Comparison of ENCODE assay signal across 1 cellular context in the genomic region with DNA sequence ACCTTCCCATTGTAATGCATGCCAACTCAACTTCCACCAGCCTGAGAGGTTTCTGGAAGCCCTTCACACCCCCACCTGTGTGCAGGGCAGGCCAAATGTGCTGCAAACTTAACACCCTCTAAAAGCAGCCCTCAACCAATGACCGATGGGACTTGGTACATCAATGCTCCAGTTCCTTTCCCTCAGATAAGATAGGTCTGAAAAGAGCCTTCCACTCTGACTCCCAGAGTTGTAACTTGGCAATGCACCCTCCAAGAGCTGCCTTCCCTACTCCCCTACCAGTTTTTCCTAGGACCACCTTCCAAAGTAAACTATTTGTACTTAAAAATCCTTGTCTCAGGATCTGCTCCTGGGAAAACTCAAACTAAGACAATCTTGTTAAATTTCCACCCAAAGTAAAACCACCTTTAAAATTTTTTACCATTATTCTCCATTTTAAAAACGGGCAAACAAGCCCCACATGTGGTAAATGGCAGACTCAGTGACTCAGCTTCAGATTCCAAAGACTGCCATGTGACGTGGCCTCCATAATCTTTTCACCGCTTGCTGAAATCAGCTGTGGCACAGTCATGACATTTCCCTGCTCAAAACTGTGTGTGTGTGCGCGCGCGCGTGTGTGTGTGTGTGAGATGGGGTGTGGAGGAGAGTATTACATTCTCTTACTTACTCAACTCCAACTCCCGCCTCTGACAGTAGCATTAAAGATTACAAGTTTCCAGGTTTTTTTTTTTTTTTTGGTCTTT.
TF ChIP-seq lines count a peak whose summit lies in the region.

No MANE protein-coding gene starts in this region.

TF ChIP-seq in K562, 482 proteins besides CTCF, POLR2A, EP300 and RAD21 (continued from another document and continues in another):
- TF ChIP-seq, protein P1, sequence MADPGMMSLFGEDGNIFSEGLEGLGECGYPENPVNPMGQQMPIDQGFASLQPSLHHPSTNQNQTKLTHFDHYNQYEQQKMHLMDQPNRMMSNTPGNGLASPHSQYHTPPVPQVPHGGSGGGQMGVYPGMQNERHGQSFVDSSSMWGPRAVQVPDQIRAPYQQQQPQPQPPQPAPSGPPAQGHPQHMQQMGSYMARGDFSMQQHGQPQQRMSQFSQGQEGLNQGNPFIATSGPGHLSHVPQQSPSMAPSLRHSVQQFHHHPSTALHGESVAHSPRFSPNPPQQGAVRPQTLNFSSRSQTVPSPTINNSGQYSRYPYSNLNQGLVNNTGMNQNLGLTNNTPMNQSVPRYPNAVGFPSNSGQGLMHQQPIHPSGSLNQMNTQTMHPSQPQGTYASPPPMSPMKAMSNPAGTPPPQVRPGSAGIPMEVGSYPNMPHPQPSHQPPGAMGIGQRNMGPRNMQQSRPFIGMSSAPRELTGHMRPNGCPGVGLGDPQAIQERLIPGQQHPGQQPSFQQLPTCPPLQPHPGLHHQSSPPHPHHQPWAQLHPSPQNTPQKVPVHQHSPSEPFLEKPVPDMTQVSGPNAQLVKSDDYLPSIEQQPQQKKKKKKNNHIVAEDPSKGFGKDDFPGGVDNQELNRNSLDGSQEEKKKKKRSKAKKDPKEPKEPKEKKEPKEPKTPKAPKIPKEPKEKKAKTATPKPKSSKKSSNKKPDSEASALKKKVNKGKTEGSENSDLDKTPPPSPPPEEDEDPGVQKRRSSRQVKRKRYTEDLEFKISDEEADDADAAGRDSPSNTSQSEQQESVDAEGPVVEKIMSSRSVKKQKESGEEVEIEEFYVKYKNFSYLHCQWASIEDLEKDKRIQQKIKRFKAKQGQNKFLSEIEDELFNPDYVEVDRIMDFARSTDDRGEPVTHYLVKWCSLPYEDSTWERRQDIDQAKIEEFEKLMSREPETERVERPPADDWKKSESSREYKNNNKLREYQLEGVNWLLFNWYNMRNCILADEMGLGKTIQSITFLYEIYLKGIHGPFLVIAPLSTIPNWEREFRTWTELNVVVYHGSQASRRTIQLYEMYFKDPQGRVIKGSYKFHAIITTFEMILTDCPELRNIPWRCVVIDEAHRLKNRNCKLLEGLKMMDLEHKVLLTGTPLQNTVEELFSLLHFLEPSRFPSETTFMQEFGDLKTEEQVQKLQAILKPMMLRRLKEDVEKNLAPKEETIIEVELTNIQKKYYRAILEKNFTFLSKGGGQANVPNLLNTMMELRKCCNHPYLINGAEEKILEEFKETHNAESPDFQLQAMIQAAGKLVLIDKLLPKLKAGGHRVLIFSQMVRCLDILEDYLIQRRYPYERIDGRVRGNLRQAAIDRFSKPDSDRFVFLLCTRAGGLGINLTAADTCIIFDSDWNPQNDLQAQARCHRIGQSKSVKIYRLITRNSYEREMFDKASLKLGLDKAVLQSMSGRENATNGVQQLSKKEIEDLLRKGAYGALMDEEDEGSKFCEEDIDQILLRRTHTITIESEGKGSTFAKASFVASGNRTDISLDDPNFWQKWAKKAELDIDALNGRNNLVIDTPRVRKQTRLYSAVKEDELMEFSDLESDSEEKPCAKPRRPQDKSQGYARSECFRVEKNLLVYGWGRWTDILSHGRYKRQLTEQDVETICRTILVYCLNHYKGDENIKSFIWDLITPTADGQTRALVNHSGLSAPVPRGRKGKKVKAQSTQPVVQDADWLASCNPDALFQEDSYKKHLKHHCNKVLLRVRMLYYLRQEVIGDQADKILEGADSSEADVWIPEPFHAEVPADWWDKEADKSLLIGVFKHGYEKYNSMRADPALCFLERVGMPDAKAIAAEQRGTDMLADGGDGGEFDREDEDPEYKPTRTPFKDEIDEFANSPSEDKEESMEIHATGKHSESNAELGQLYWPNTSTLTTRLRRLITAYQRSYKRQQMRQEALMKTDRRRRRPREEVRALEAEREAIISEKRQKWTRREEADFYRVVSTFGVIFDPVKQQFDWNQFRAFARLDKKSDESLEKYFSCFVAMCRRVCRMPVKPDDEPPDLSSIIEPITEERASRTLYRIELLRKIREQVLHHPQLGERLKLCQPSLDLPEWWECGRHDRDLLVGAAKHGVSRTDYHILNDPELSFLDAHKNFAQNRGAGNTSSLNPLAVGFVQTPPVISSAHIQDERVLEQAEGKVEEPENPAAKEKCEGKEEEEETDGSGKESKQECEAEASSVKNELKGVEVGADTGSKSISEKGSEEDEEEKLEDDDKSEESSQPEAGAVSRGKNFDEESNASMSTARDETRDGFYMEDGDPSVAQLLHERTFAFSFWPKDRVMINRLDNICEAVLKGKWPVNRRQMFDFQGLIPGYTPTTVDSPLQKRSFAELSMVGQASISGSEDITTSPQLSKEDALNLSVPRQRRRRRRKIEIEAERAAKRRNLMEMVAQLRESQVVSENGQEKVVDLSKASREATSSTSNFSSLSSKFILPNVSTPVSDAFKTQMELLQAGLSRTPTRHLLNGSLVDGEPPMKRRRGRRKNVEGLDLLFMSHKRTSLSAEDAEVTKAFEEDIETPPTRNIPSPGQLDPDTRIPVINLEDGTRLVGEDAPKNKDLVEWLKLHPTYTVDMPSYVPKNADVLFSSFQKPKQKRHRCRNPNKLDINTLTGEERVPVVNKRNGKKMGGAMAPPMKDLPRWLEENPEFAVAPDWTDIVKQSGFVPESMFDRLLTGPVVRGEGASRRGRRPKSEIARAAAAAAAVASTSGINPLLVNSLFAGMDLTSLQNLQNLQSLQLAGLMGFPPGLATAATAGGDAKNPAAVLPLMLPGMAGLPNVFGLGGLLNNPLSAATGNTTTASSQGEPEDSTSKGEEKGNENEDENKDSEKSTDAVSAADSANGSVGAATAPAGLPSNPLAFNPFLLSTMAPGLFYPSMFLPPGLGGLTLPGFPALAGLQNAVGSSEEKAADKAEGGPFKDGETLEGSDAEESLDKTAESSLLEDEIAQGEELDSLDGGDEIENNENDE (IDR thresholded peaks at IDR 0.05; ENCODE audit: low read depth, low read length) = no peak
- TF ChIP-seq, protein P2, sequence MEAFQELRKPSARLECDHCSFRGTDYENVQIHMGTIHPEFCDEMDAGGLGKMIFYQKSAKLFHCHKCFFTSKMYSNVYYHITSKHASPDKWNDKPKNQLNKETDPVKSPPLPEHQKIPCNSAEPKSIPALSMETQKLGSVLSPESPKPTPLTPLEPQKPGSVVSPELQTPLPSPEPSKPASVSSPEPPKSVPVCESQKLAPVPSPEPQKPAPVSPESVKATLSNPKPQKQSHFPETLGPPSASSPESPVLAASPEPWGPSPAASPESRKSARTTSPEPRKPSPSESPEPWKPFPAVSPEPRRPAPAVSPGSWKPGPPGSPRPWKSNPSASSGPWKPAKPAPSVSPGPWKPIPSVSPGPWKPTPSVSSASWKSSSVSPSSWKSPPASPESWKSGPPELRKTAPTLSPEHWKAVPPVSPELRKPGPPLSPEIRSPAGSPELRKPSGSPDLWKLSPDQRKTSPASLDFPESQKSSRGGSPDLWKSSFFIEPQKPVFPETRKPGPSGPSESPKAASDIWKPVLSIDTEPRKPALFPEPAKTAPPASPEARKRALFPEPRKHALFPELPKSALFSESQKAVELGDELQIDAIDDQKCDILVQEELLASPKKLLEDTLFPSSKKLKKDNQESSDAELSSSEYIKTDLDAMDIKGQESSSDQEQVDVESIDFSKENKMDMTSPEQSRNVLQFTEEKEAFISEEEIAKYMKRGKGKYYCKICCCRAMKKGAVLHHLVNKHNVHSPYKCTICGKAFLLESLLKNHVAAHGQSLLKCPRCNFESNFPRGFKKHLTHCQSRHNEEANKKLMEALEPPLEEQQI (IDR thresholded peaks at IDR 0.05) = no peak
- TF ChIP-seq, protein P3, sequence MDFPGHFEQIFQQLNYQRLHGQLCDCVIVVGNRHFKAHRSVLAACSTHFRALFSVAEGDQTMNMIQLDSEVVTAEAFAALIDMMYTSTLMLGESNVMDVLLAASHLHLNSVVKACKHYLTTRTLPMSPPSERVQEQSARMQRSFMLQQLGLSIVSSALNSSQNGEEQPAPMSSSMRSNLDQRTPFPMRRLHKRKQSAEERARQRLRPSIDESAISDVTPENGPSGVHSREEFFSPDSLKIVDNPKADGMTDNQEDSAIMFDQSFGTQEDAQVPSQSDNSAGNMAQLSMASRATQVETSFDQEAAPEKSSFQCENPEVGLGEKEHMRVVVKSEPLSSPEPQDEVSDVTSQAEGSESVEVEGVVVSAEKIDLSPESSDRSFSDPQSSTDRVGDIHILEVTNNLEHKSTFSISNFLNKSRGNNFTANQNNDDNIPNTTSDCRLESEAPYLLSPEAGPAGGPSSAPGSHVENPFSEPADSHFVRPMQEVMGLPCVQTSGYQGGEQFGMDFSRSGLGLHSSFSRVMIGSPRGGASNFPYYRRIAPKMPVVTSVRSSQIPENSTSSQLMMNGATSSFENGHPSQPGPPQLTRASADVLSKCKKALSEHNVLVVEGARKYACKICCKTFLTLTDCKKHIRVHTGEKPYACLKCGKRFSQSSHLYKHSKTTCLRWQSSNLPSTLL (IDR thresholded peaks at IDR 0.05) = no peak
- TF ChIP-seq ETV1 (tag; conservative IDR thresholded peaks at IDR 0.05; ENCODE audit: low read depth) (no peak), ZNF695 (CRISPR knock-in tag; IDR thresholded peaks at IDR 0.05) (no peak), TRIM28 (IDR thresholded peaks at IDR 0.05) (no peak), SMAD2 (IDR thresholded peaks at IDR 0.05; ENCODE audit: low read depth, low read length) (no peak), PHB2 (IDR thresholded peaks at IDR 0.05; ENCODE audit: low read depth) (no peak), NRF1 (conservative IDR thresholded peaks at IDR 0.05 in 1 of 2, IDR thresholded peaks at IDR 0.05 in 1 of 2) (peak; percentile 79 to 81)
- TF ChIP-seq, protein P4, sequence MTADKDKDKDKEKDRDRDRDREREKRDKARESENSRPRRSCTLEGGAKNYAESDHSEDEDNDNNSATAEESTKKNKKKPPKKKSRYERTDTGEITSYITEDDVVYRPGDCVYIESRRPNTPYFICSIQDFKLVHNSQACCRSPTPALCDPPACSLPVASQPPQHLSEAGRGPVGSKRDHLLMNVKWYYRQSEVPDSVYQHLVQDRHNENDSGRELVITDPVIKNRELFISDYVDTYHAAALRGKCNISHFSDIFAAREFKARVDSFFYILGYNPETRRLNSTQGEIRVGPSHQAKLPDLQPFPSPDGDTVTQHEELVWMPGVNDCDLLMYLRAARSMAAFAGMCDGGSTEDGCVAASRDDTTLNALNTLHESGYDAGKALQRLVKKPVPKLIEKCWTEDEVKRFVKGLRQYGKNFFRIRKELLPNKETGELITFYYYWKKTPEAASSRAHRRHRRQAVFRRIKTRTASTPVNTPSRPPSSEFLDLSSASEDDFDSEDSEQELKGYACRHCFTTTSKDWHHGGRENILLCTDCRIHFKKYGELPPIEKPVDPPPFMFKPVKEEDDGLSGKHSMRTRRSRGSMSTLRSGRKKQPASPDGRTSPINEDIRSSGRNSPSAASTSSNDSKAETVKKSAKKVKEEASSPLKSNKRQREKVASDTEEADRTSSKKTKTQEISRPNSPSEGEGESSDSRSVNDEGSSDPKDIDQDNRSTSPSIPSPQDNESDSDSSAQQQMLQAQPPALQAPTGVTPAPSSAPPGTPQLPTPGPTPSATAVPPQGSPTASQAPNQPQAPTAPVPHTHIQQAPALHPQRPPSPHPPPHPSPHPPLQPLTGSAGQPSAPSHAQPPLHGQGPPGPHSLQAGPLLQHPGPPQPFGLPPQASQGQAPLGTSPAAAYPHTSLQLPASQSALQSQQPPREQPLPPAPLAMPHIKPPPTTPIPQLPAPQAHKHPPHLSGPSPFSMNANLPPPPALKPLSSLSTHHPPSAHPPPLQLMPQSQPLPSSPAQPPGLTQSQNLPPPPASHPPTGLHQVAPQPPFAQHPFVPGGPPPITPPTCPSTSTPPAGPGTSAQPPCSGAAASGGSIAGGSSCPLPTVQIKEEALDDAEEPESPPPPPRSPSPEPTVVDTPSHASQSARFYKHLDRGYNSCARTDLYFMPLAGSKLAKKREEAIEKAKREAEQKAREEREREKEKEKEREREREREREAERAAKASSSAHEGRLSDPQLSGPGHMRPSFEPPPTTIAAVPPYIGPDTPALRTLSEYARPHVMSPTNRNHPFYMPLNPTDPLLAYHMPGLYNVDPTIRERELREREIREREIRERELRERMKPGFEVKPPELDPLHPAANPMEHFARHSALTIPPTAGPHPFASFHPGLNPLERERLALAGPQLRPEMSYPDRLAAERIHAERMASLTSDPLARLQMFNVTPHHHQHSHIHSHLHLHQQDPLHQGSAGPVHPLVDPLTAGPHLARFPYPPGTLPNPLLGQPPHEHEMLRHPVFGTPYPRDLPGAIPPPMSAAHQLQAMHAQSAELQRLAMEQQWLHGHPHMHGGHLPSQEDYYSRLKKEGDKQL (CRISPR knock-in tag; IDR thresholded peaks at IDR 0.05; ENCODE audit: borderline replicate concordance) = no peak
- TF ChIP-seq, protein P5, sequence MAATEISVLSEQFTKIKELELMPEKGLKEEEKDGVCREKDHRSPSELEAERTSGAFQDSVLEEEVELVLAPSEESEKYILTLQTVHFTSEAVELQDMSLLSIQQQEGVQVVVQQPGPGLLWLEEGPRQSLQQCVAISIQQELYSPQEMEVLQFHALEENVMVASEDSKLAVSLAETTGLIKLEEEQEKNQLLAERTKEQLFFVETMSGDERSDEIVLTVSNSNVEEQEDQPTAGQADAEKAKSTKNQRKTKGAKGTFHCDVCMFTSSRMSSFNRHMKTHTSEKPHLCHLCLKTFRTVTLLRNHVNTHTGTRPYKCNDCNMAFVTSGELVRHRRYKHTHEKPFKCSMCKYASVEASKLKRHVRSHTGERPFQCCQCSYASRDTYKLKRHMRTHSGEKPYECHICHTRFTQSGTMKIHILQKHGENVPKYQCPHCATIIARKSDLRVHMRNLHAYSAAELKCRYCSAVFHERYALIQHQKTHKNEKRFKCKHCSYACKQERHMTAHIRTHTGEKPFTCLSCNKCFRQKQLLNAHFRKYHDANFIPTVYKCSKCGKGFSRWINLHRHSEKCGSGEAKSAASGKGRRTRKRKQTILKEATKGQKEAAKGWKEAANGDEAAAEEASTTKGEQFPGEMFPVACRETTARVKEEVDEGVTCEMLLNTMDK (IDR thresholded peaks at IDR 0.05; ENCODE audit: borderline replicate concordance, insufficient read depth, low read depth, low read length, poor library complexity, severe bottlenecking) = no peak
- TF ChIP-seq, protein P6, sequence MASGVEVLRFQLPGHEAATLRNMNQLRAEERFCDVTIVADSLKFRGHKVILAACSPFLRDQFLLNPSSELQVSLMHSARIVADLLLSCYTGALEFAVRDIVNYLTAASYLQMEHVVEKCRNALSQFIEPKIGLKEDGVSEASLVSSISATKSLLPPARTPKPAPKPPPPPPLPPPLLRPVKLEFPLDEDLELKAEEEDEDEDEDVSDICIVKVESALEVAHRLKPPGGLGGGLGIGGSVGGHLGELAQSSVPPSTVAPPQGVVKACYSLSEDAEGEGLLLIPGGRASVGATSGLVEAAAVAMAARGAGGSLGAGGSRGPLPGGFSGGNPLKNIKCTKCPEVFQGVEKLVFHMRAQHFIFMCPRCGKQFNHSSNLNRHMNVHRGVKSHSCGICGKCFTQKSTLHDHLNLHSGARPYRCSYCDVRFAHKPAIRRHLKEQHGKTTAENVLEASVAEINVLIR (CRISPR knock-in tag; IDR thresholded peaks at IDR 0.05) = no peak
- TF ChIP-seq, protein P7, sequence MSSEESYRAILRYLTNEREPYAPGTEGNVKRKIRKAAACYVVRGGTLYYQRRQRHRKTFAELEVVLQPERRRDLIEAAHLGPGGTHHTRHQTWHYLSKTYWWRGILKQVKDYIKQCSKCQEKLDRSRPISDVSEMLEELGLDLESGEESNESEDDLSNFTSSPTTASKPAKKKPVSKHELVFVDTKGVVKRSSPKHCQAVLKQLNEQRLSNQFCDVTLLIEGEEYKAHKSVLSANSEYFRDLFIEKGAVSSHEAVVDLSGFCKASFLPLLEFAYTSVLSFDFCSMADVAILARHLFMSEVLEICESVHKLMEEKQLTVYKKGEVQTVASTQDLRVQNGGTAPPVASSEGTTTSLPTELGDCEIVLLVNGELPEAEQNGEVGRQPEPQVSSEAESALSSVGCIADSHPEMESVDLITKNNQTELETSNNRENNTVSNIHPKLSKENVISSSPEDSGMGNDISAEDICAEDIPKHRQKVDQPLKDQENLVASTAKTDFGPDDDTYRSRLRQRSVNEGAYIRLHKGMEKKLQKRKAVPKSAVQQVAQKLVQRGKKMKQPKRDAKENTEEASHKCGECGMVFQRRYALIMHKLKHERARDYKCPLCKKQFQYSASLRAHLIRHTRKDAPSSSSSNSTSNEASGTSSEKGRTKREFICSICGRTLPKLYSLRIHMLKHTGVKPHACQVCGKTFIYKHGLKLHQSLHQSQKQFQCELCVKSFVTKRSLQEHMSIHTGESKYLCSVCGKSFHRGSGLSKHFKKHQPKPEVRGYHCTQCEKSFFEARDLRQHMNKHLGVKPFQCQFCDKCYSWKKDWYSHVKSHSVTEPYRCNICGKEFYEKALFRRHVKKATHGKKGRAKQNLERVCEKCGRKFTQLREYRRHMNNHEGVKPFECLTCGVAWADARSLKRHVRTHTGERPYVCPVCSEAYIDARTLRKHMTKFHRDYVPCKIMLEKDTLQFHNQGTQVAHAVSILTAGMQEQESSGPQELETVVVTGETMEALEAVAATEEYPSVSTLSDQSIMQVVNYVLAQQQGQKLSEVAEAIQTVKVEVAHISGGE (CRISPR knock-in tag; IDR thresholded peaks at IDR 0.05) = peak in 1 of 3 experiments; percentile 57; a peak in 1 of 6 replicates
